ENCODE assay signal across 27 cellular contexts in the genomic region with DNA sequence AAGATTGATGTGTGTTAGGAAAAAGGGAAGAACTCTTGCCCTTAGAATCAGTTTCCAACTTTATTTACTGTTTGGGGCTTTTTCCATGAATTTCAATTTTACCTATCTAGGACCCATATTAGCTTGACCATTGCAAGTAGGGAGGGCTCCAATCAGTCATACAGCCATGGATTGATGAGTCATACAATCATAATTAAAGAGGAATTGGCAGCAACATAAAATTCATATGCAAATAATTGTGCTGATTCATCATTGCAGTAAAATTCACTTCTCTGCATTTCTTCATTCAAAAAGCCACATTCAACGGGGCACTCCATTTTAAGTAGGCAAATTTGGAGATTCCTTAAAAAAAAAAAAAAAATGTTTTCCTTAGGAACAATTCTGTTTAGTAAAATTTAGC.
DNase-seq lines count a peak whose midpoint lies in the region; ATAC-seq, FAIRE-seq and TF ChIP-seq lines count a peak whose summit lies in the region.
"Had no signal": no experiment of that assay in that cellular context is flagged by ENCODE, and none has a peak within 500 bp of the region (broad histone marks: within the 10 kb centered on the region; RNA-seq: fewer than 3 reads in every experiment).

No MANE protein-coding gene starts in this region.

- FAIRE-seq in bronchial epithelial cell (lab: Jason Lieb, UNC): no peak
- FAIRE-seq: A204.1, D721Med, G401.6, GM12878, K562 had no signal

- H3K4me1 Mint-ChIP-seq in nephron (peaks cover 41% of the 10 kb centered on the region), T-helper 17 cell (no peaks in the 10 kb centered on the region)
- H3K4me1 Mint-ChIP-seq in activated T-helper 1 cell treated with anti-CD3 and anti-CD28 coated beads, Interleukin-12 subunit alpha, Interleukin-12 subunit beta, Interleukin-2, Interleukin-4 antibody, amounts not matched to agents 30 ng/mL and 10 ng/mL and 1 ng/mL, durations not matched to agents 14 hours and 24 hours and 36 hours (ENCODE audit: low read depth): no peaks in the 10 kb centered on the region

- ATAC-seq in HG02938 (IDR thresholded peaks at IDR 0.05; ENCODE audit: unreplicated experiment): no peak
- no peak for ATAC-seq in T-helper 17 cell
- ATAC-seq: GM12878, K562 had no signal

- DNase-seq in EH (ENCODE audit: low read depth) (peak; percentile 13), NCI-H446 treated with DMSO at 0.1 percent for 48 hours (lab: John Stamatoyannopoulos, UW) (peak; percentile 40), bronchial epithelial cell (ENCODE audit: low read depth) (peak; percentile 24), T-helper 17 cell (no peak)
- no peak for DNase-seq in activated T-helper 1 cell treated with anti-CD3 and anti-CD28 coated beads, Interleukin-12 subunit alpha, Interleukin-12 subunit beta, Interleukin-2, Interleukin-4 antibody, amounts not matched to agents 30 ng/mL and 10 ng/mL and 1 ng/mL, durations not matched to agents 14 hours and 24 hours and 36 hours (ENCODE audit: low spot score)
- DNase-seq: AML-193; CD4-positive, alpha-beta T cell; GOT3; HFFc6; Kasumi-1; MV-4-11; NCI-H1105; NCI-H1436 treated with DMSO at 0.1 percent for 48 hours; NCI-H187 treated with DMSO at 0.1 percent for 48 hours; NK-92 treated with Interleukin-12 subunit alpha and Interleukin-12 subunit beta, amount 100 ng/mL, for 24 hours; Right ventricle myocardium superior; RPMI8226 had no signal

- TF ChIP-seq CTCF in bronchial epithelial cell (IDR thresholded peaks at IDR 0.05; ENCODE audit: insufficient read depth, low read length, severe bottlenecking) (no peak), nephron (IDR thresholded peaks at IDR 0.05; ENCODE audit: unreplicated experiment in 3 of 3) (no peak)

- intact Hi-C loops in activated T-helper 1 cell treated with anti-CD3 and anti-CD28 coated beads, Interleukin-12 subunit alpha, Interleukin-12 subunit beta, Interleukin-2, Interleukin-4 antibody, amounts not matched to agents 30 ng/mL and 10 ng/mL and 1 ng/mL, durations not matched to agents 14 hours and 24 hours and 36 hours (cut with micrococcal nuclease): no loop called here

- H3K36me3 Mint-ChIP-seq in nephron (ENCODE audit: low read depth) (no peaks in the 10 kb centered on the region), T-helper 17 cell (ENCODE audit: low read depth) (no peaks in the 10 kb centered on the region)
- H3K36me3 Mint-ChIP-seq in activated T-helper 1 cell treated with anti-CD3 and anti-CD28 coated beads, Interleukin-12 subunit alpha, Interleukin-12 subunit beta, Interleukin-2, Interleukin-4 antibody, amounts not matched to agents 30 ng/mL and 10 ng/mL and 1 ng/mL, durations not matched to agents 14 hours and 24 hours and 36 hours (ENCODE audit: low read depth): no peaks in the 10 kb centered on the region

- H3K4me3 Mint-ChIP-seq in nephron: no peak overlapping the region
- H3K4me3 Mint-ChIP-seq in activated T-helper 1 cell treated with anti-CD3 and anti-CD28 coated beads, Interleukin-12 subunit alpha, Interleukin-12 subunit beta, Interleukin-2, Interleukin-4 antibody, amounts not matched to agents 30 ng/mL and 10 ng/mL and 1 ng/mL, durations not matched to agents 14 hours and 24 hours and 36 hours: no peak overlapping the region
- H3K4me3 Mint-ChIP-seq in T-helper 17 cell: no peak overlapping the region
- H3K4me3 Mint-ChIP-seq: CD4-positive, alpha-beta T cell; HFFc6 had no signal

- H3K36me3 ChIP-seq in bronchial epithelial cell (ENCODE audit: control insufficient read depth, insufficient read depth, low read length): no peaks in the 10 kb centered on the region
- H3K36me3 ChIP-seq: BLaER1 treated with 17β-estradiol and CSF1 and Interleukin-3, amounts not matched to agents 10 nM and 100 nM; HAP-1; SJSA1 had no signal

- H3K27me3 Mint-ChIP-seq in nephron (ENCODE audit: low read depth): no peaks in the 10 kb centered on the region
- no peaks in the 10 kb centered on the region for H3K27me3 Mint-ChIP-seq in activated T-helper 1 cell treated with anti-CD3 and anti-CD28 coated beads, Interleukin-12 subunit alpha, Interleukin-12 subunit beta, Interleukin-2, Interleukin-4 antibody, amounts not matched to agents 30 ng/mL and 10 ng/mL and 1 ng/mL, durations not matched to agents 14 hours and 24 hours and 36 hours (ENCODE audit: insufficient read depth)
- no peaks in the 10 kb centered on the region for H3K27me3 Mint-ChIP-seq in T-helper 17 cell
- H3K27me3 Mint-ChIP-seq: CD4-positive, alpha-beta T cell had no signal

- no peaks in the 10 kb centered on the region for H3K27me3 ChIP-seq in bronchial epithelial cell (ENCODE audit: control insufficient read depth, insufficient read depth, low read length)
- H3K27me3 ChIP-seq: BLaER1 treated with 17β-estradiol and CSF1 and Interleukin-3, amounts not matched to agents 10 nM and 100 nM; SJSA1 had no signal

- H3K9me3 ChIP-seq in T-helper 17 cell (ENCODE audit: control insufficient read depth, low read length, poor library complexity, severe bottlenecking): no peaks in the 10 kb centered on the region
- H3K9me3 ChIP-seq: SJSA1 had no signal

- no peak overlapping the region for H3K4me3 ChIP-seq in bronchial epithelial cell (ENCODE audit: low read depth, low read length)
- H3K4me3 ChIP-seq: BLaER1 treated with 17β-estradiol and CSF1 and Interleukin-3, amounts not matched to agents 10 nM and 100 nM; GM12878; HAP-1; K562; SJSA1 had no signal

- H3K9me3 Mint-ChIP-seq in nephron: peaks cover 9% of the 10 kb centered on the region
- peaks cover 33% of the 10 kb centered on the region for H3K9me3 Mint-ChIP-seq in activated T-helper 1 cell treated with anti-CD3 and anti-CD28 coated beads, Interleukin-12 subunit alpha, Interleukin-12 subunit beta, Interleukin-2, Interleukin-4 antibody, amounts not matched to agents 30 ng/mL and 10 ng/mL and 1 ng/mL, durations not matched to agents 14 hours and 24 hours and 36 hours

- H3K27ac Mint-ChIP-seq in nephron: peak overlapping the region in 2 of 3 experiments; percentile 40 to 63
- H3K27ac Mint-ChIP-seq in activated T-helper 1 cell treated with anti-CD3 and anti-CD28 coated beads, Interleukin-12 subunit alpha, Interleukin-12 subunit beta, Interleukin-2, Interleukin-4 antibody, amounts not matched to agents 30 ng/mL and 10 ng/mL and 1 ng/mL, durations not matched to agents 14 hours and 24 hours and 36 hours: no peak overlapping the region
- H3K27ac Mint-ChIP-seq in T-helper 17 cell: no peak overlapping the region
- H3K27ac Mint-ChIP-seq: CD4-positive, alpha-beta T cell; HFFc6 had no signal

Comparison
In these comparisons a context has a peak if more than half of its experiments do, and no peak if none do; other contexts are left out.
1. DNase-seq: peak in EH (single experiment), NCI-H446 treated with DMSO at 0.1 percent for 48 hours (single experiment) and bronchial epithelial cell (single experiment); none in activated T-helper 1 cell treated with anti-CD3 and anti-CD28 coated beads, Interleukin-12 subunit alpha, Interleukin-12 subunit beta, Interleukin-2, Interleukin-4 antibody, amounts not matched to agents 30 ng/mL and 10 ng/mL and 1 ng/mL, durations not matched to agents 14 hours and 24 hours and 36 hours (single experiment) and T-helper 17 cell (0 of 3).
2. H3K27ac Mint-ChIP-seq: peak in nephron (2 of 3); none in activated T-helper 1 cell treated with anti-CD3 and anti-CD28 coated beads, Interleukin-12 subunit alpha, Interleukin-12 subunit beta, Interleukin-2, Interleukin-4 antibody, amounts not matched to agents 30 ng/mL and 10 ng/mL and 1 ng/mL, durations not matched to agents 14 hours and 24 hours and 36 hours (single experiment) and T-helper 17 cell (single experiment).